Comparison of ENCODE assay signal across 8 cellular contexts in genomic region chr16:83953796-83954576, GRCh38. TPM values are rescaled to one million over a fixed set of nuclear protein-coding genes. Genes with fewer than 3 reads are reported as not detected.
DNase-seq lines count a peak whose midpoint lies in the region; ATAC-seq, FAIRE-seq and TF ChIP-seq lines count a peak whose summit lies in the region.

No MANE protein-coding gene starts in this region.

- H3K9me2 ChIP-seq in PC-3 (replicated peaks; ENCODE audit: low read length) = no peaks in the 10 kb centered on the region

- CTCF ChIA-PET in PC-3 (lab: Charles Lee) = interaction anchor here (0.8 to 1.8 kb wide), 3 partner anchors 27 to 60 kb away, joined by 3 to 7 read pairs (median 7); no protein-coding TSS in a partner anchor

- ATAC-seq in GM21619 (IDR thresholded peaks at IDR 0.05; ENCODE audit: unreplicated experiment) = peak; percentile 36
- ATAC-seq in PC-3 = peak; percentile 57
- no peak for ATAC-seq in GM21423 (IDR thresholded peaks at IDR 0.05; ENCODE audit: unreplicated experiment)

- no peaks in the 10 kb centered on the region for H4K20me1 ChIP-seq in PC-3 (ENCODE audit: low read length)

- TF ChIP-seq CTCF in PC-3 (conservative IDR thresholded peaks at IDR 0.05; ENCODE audit: low read depth, low read length) (peak; percentile 65), coronary artery (IDR thresholded peaks at IDR 0.05) (peak; percentile 17)

- peak overlapping the region; percentile 88 for H2AFZ ChIP-seq in PC-3 (ENCODE audit: low read length)

- DNase-seq in COLO829 (ENCODE audit: low spot score) = peak; percentile 16
- DNase-seq in PC-3 = peak; percentile 58
- DNase-seq in coronary artery (ENCODE audit: low spot score) = no peak
- DNase-seq in frontal cortex (ENCODE audit: low spot score in 2 of 2) = no peak
- DNase-seq in effector memory CD4-positive, alpha-beta T cell = no peak

- intact Hi-C loops in PC-3 (cut with micrococcal nuclease) = loop anchor here (1.0 kb wide), 1 partner anchor 28 kb away; no protein-coding TSS in a partner anchor

- H3K4me2 ChIP-seq in PC-3 (ENCODE audit: low read length) = peak overlapping the region; percentile 99

- H3K36me3 ChIP-seq in PC-3 (ENCODE audit: low read depth, low read length) (no peaks in the 10 kb centered on the region), mucosa of rectum (ENCODE audit: control insufficient read depth in 2 of 2, insufficient read depth in 2 of 2, low read length in 2 of 2) (peaks cover 7% of the 10 kb centered on the region in 2 donors)
- H3K36me3 ChIP-seq in effector memory CD4-positive, alpha-beta T cell (ENCODE audit: control insufficient read depth, insufficient read depth, low read length) = no peaks in the 10 kb centered on the region

- H3K27ac ChIP-seq in PC-3 (ENCODE audit: low read length) (peak overlapping the region; percentile 72), coronary artery (peak overlapping the region; percentile 96 to 98), mucosa of rectum (ENCODE audit: low read depth in 2 of 2, low read length in 2 of 2) (peak overlapping the region; percentile 97 to 99)
- H3K27ac ChIP-seq in effector memory CD4-positive, alpha-beta T cell (ENCODE audit: insufficient read depth, low read length, poor library complexity, severe bottlenecking) = no peak overlapping the region

- H3K79me2 ChIP-seq in PC-3 (ENCODE audit: low read length) = peaks cover 18% of the 10 kb centered on the region

- H3K9ac ChIP-seq in PC-3 (ENCODE audit: low read length) = peak overlapping the region; percentile 75
- peak overlapping the region; percentile 72 to 96 for H3K9ac ChIP-seq in mucosa of rectum (ENCODE audit: low read depth in 1 of 2, low read length in 2 of 2)

- H3K4me3 ChIP-seq in PC-3 (ENCODE audit: low read length) (peak overlapping the region; percentile 79), coronary artery (peak overlapping the region; percentile 78), mucosa of rectum (ENCODE audit: low read length in 2 of 2) (peak overlapping the region; percentile 77 to 92)
- H3K4me3 ChIP-seq in effector memory CD4-positive, alpha-beta T cell (ENCODE audit: insufficient read depth, low read depth, low read length, poor library complexity, severe bottlenecking) = no peak overlapping the region

- H3K4me1 ChIP-seq in PC-3 (ENCODE audit: insufficient read depth, low read length) (peaks cover 15% of the 10 kb centered on the region), mucosa of rectum (ENCODE audit: control insufficient read depth in 2 of 2, insufficient read depth in 2 of 2, low read length in 2 of 2) (peaks cover 23 to 24% of the 10 kb centered on the region in 2 donors)
- H3K4me1 ChIP-seq in effector memory CD4-positive, alpha-beta T cell (ENCODE audit: control insufficient read depth, insufficient read depth, low read length, poor library complexity, severe bottlenecking) = no peaks in the 10 kb centered on the region

- POLR2A ChIA-PET in PC-3 (lab: Charles Lee; ENCODE audit: unreplicated experiment) = no interaction called here

- H3K9me3 ChIP-seq in PC-3 (ENCODE audit: low read length) (no peaks in the 10 kb centered on the region), mucosa of rectum (ENCODE audit: control insufficient read depth in 2 of 2, low read length in 2 of 2) (no peaks in the 10 kb centered on the region)
- H3K9me3 ChIP-seq in effector memory CD4-positive, alpha-beta T cell (ENCODE audit: control insufficient read depth, low read length) = no peaks in the 10 kb centered on the region

- BruUV-seq in PC-3 (replicated peaks; lab: Mats Ljungman, UMichigan) = TSS peak; percentile 49

- FAIRE-seq in frontal cortex (lab: Jason Lieb, UNC) = no peak

- no peaks in the 10 kb centered on the region for H3K27me3 ChIP-seq in PC-3 (ENCODE audit: low read length)
- no peaks in the 10 kb centered on the region for H3K27me3 ChIP-seq in mucosa of rectum (ENCODE audit: control insufficient read depth in 2 of 2, insufficient read depth in 2 of 2, low read length in 2 of 2)
- H3K27me3 ChIP-seq in effector memory CD4-positive, alpha-beta T cell (replicated peaks; ENCODE audit: control insufficient read depth, insufficient read depth, low read length, poor library complexity, severe bottlenecking) = peaks cover 15% of the 10 kb centered on the region

- H3F3A ChIP-seq in PC-3 (ENCODE audit: low read length, unreplicated experiment) = no peaks in the 10 kb centered on the region

RNA-seq across cellular contexts. Expression of gene OSGIN1, which starts 0.9 kb away (rescaled TPM):
- total RNA-seq in PC-3 (2014; rRNA removed) (6.6 and 9.8 TPM in 2 replicates), frontal cortex (not detected)

RNA-seq across cellular contexts. Expression of gene NECAB2, which starts 14.1 kb away (rescaled TPM):
- 0.22 and 2.0 TPM in 2 replicates for total RNA-seq in PC-3 (2014; rRNA removed)
- 6.9 TPM for total RNA-seq in frontal cortex

RNA-seq across cellular contexts. Expression of gene MLYCD, which starts 55.1 kb away (rescaled TPM):
- total RNA-seq in PC-3 (2014; rRNA removed) = 0.95 and 1.2 TPM in 2 replicates
- 3.3 TPM for total RNA-seq in frontal cortex

Comparison
In these comparisons a context has a peak if more than half of its experiments do, and no peak if none do; other contexts are left out.
1. DNase-seq: peak in COLO829 (single experiment) and PC-3 (single experiment); none in coronary artery (single experiment), frontal cortex (0 of 2) and effector memory CD4-positive, alpha-beta T cell (0 of 3).